ENCODE assay signal across 22 cellular contexts in genomic region chr22:24068377-24068680, GRCh38. TPM values are rescaled to one million over a fixed set of nuclear protein-coding genes. Genes with fewer than 3 reads are reported as not detected.
DNase-seq lines count a peak whose midpoint lies in the region; ATAC-seq and TF ChIP-seq lines count a peak whose summit lies in the region.
"Had no signal": no experiment of that assay in that cellular context is flagged by ENCODE, and none has a peak within 500 bp of the region (broad histone marks: within the 10 kb centered on the region; RNA-seq: fewer than 3 reads in every experiment).

No MANE protein-coding gene starts in this region.

- H3K4me3 ChIP-seq in BLaER1 = no peak overlapping the region
- H3K4me3 ChIP-seq in right lobe of liver = no peak overlapping the region
- no peak overlapping the region for H3K4me3 ChIP-seq in trophoblast cell (ENCODE audit: low read depth, low read length)
- H3K4me3 ChIP-seq: cardiac muscle cell, HAP-1, MG63, ovary, transverse colon had no signal

- H3K36me3 ChIP-seq in BLaER1 (peaks cover 61% of the 10 kb centered on the region), right lobe of liver (peaks cover 0 to 17% (median 4%) of the 10 kb centered on the region in 4 donors), trophoblast cell (ENCODE audit: control insufficient read depth in 1 of 2, insufficient read depth in 2 of 2, low read length in 2 of 2) (peaks cover 53 to 58% of the 10 kb centered on the region in 2 experiments)
- H3K36me3 ChIP-seq: ovary had no signal

- ATAC-seq in right lobe of liver (peak in 3 of 4 donors; percentile 5 to 27 (median 8)), HG03354 (IDR thresholded peaks at IDR 0.05; ENCODE audit: poor library complexity, severe bottlenecking, unreplicated experiment) (no peak)
- ATAC-seq: foreskin keratinocyte had no signal

- peak overlapping the region; percentile 87 for H3K4me2 ChIP-seq in BLaER1
- H3K4me2 ChIP-seq in trophoblast cell (ENCODE audit: low read length) = no peak overlapping the region

- no peaks in the 10 kb centered on the region for H3K27me3 Mint-ChIP-seq in Calu3 (ENCODE audit: unreplicated experiment)
- H3K27me3 Mint-ChIP-seq: stimulated activated naive CD8-positive, alpha-beta T cell treated with anti-CD3 and anti-CD28 coated beads, Interleukin-15, Interleukin-2, amounts not matched to agents 100 ng/mL and 50 ng/mL, for 24 hours had no signal

- no peak overlapping the region for H2AK5ac ChIP-seq in trophoblast cell (ENCODE audit: low read length)

- no peak overlapping the region for H3K9ac ChIP-seq in BLaER1
- no peak overlapping the region for H3K9ac ChIP-seq in trophoblast cell (ENCODE audit: low read length)

- TF ChIP-seq POLR2A in right lobe of liver (IDR thresholded peaks at IDR 0.05) = no peak

- no peak overlapping the region for H4K8ac ChIP-seq in trophoblast cell (ENCODE audit: low read depth, low read length)

- TF ChIP-seq CTCF in right lobe of liver (IDR thresholded peaks at IDR 0.05) (no peak), Calu3 (IDR thresholded peaks at IDR 0.05; ENCODE audit: unreplicated experiment) (no peak)

- no peaks in the 10 kb centered on the region for H3K4me1 Mint-ChIP-seq in Calu3 (ENCODE audit: low read depth, unreplicated experiment)

- H2BK5ac ChIP-seq in trophoblast cell (ENCODE audit: low read depth, low read length, poor library complexity) = no peak overlapping the region

- H3K14ac ChIP-seq in trophoblast cell (ENCODE audit: low read length) = no peak overlapping the region

- H3K4me1 ChIP-seq in BLaER1 (peaks cover 66% of the 10 kb centered on the region), right lobe of liver (peaks cover 0 to 48% (median 16%) of the 10 kb centered on the region in 4 donors), trophoblast cell (ENCODE audit: control insufficient read depth in 1 of 2, insufficient read depth in 2 of 2, low read length in 2 of 2) (no peaks in the 10 kb centered on the region)
- H3K4me1 ChIP-seq: foreskin keratinocyte, HAP-1 had no signal

- WGBS in right lobe of liver (ENCODE audit: insufficient coverage, low coverage, low lambda C conversion rate, missing lambda C conversion rate) = 17% methylated on average over 3 of the region's 3 CpGs
- WGBS in trophoblast cell (ENCODE audit: extremely low coverage, insufficient coverage, insufficient read length) = no CpG with 5 or more reads among the region's 3 CpGs

- H3K4me3 Mint-ChIP-seq in Calu3 (ENCODE audit: low read depth, unreplicated experiment) = no peak overlapping the region
- H3K4me3 Mint-ChIP-seq: stimulated activated naive CD8-positive, alpha-beta T cell treated with anti-CD3 and anti-CD28 coated beads, Interleukin-15, Interleukin-2, amounts not matched to agents 100 ng/mL and 50 ng/mL, for 24 hours had no signal

- H4K91ac ChIP-seq in trophoblast cell (ENCODE audit: low read depth, low read length) = no peak overlapping the region

- H2BK12ac ChIP-seq in trophoblast cell (ENCODE audit: low read length) = no peak overlapping the region

- no peaks in the 10 kb centered on the region for H3K9me3 Mint-ChIP-seq in Calu3 (ENCODE audit: low read depth, unreplicated experiment)
- H3K9me3 Mint-ChIP-seq: stimulated activated naive CD8-positive, alpha-beta T cell treated with anti-CD3 and anti-CD28 coated beads, Interleukin-15, Interleukin-2, amounts not matched to agents 100 ng/mL and 50 ng/mL, for 24 hours had no signal

- no peaks in the 10 kb centered on the region for H3K79me1 ChIP-seq in trophoblast cell (ENCODE audit: low read length)

- peaks cover 45% of the 10 kb centered on the region for H4K20me1 ChIP-seq in BLaER1

- H3K9me3 ChIP-seq in BLaER1 = peaks cover 6% of the 10 kb centered on the region
- no peaks in the 10 kb centered on the region for H3K9me3 ChIP-seq in right lobe of liver
- peaks cover 9% of the 10 kb centered on the region for H3K9me3 ChIP-seq in trophoblast cell (ENCODE audit: insufficient read depth, low read depth, low read length)
- H3K9me3 ChIP-seq: HAP-1, MG63, ovary, transverse colon had no signal

- no TSS peak for BruUV-seq in Calu3 (replicated peaks; lab: Mats Ljungman, UMichigan)

- H2BK120ac ChIP-seq in trophoblast cell (ENCODE audit: insufficient read depth, low read length, poor library complexity) = no peak overlapping the region

- no peak overlapping the region for H3K23ac ChIP-seq in trophoblast cell (ENCODE audit: low read length)

- no peak overlapping the region for H3K4ac ChIP-seq in trophoblast cell (ENCODE audit: low read depth, low read length)

- intact Hi-C loops in right lobe of liver (cut with DNase I) = no loop called here
- intact Hi-C loops in Calu3 (cut with micrococcal nuclease; ENCODE audit: unreplicated experiment) = no loop called here

- H3K27me3 ChIP-seq in BLaER1 (no peaks in the 10 kb centered on the region), right lobe of liver (no peaks in the 10 kb centered on the region), trophoblast cell (ENCODE audit: insufficient read depth, low read length) (no peaks in the 10 kb centered on the region)
- H3K27me3 ChIP-seq: cardiac muscle cell, foreskin keratinocyte, MG63, ovary, transverse colon had no signal

- no peak overlapping the region for H3K18ac ChIP-seq in trophoblast cell (ENCODE audit: low read length)

- CTCF ChIA-PET in Calu3 (lab: Charles Lee) = interaction anchor here (0.7 kb wide), 1 partner anchor 16 kb away, joined by 3 read pairs; no protein-coding TSS in a partner anchor

- H4K12ac ChIP-seq in trophoblast cell (ENCODE audit: low read depth, low read length) = no peak overlapping the region

- H3K27ac Mint-ChIP-seq in Calu3 (ENCODE audit: unreplicated experiment) = no peak overlapping the region

- H3K36me3 Mint-ChIP-seq in Calu3 (ENCODE audit: insufficient read depth, unreplicated experiment) = no peaks in the 10 kb centered on the region

- no peaks in the 10 kb centered on the region for H3K79me2 ChIP-seq in trophoblast cell (ENCODE audit: control insufficient read depth, insufficient read depth, low read length, poor library complexity)

- peak; percentile 12 for DNase-seq in DMS53 (lab: John Stamatoyannopoulos, UW)
- no peak for DNase-seq in DMS53 treated with DMSO at 0.1 percent for 48 hours (lab: John Stamatoyannopoulos, UW; ENCODE audit: unreplicated experiment)
- DNase-seq in OCI-M1 (lab: John Stamatoyannopoulos, UW) = peak; percentile 84
- DNase-seq in right lobe of liver = no peak
- no peak for DNase-seq in Calu3
- no peak for DNase-seq in trophoblast cell
- DNase-seq: activated CD4-positive, CD25-positive, alpha-beta regulatory T cell treated with anti-CD3 and anti-CD28 coated beads, Interleukin-2, amount 50 U/mL, for 72 hours; activated effector memory CD4-positive, alpha-beta T cell treated with Interleukin-2 at 50 U/mL for 16 hours; foreskin keratinocyte; hippocampal formation; islet precursor cell; MG63; NCI-H526 treated with DMSO at 0.1 percent for 48 hours had no signal

- H3K27ac ChIP-seq in BLaER1 (peak overlapping the region; percentile 41; the same call in 1 of the 2 replicates), right lobe of liver (peak overlapping the region in 1 of 3 donors; percentile 41), trophoblast cell (ENCODE audit: low read depth, low read length) (no peak overlapping the region)
- H3K27ac ChIP-seq: 22Rv1, cardiac muscle cell, epithelial cell of prostate, foreskin keratinocyte, ovary had no signal

- no peak overlapping the region for H2AFZ ChIP-seq in trophoblast cell (ENCODE audit: insufficient read depth, low read length, poor library complexity)

RNA-seq across cellular contexts. Expression of gene CABIN1, which starts 57.2 kb away (rescaled TPM):
- total RNA-seq in right lobe of liver (10 to 100 TPM; 17.1 to 22.8 (median 19.2) TPM), Calu3 (2022) (57.0 and 59.3 TPM in 2 replicates)
- 23.6 and 24.2 TPM in 2 replicates for polyA plus RNA-seq in trophoblast cell (2013)

Comparison
In these comparisons a context has a peak if more than half of its experiments do, and no peak if none do; other contexts are left out.
1. DNase-seq: peak in DMS53 (single experiment) and OCI-M1 (single experiment); none in DMS53 treated with DMSO at 0.1 percent for 48 hours (single experiment), right lobe of liver (0 of 3), Calu3 (single experiment) and trophoblast cell (0 of 2).